ENCODE assay signal across 12 cellular contexts in genomic region chr3:52171577-52172261, GRCh38. TPM values are rescaled to one million over a fixed set of nuclear protein-coding genes. Genes with fewer than 3 reads are reported as not detected.
DNase-seq lines count a peak whose midpoint lies in the region; ATAC-seq, FAIRE-seq and TF ChIP-seq lines count a peak whose summit lies in the region.
"Had no signal": no experiment of that assay in that cellular context is flagged by ENCODE, and none has a peak within 500 bp of the region (broad histone marks: within the 10 kb centered on the region; RNA-seq: fewer than 3 reads in every experiment).

No MANE protein-coding gene starts in this region.

- no peaks in the 10 kb centered on the region for H3K79me1 ChIP-seq in H1 (ENCODE audit: low read depth, low read length)

- no peak overlapping the region; the same call in 1 of the 2 replicates for H4K8ac ChIP-seq in H1 (ENCODE audit: extremely low read depth, insufficient read depth, low read length)

- no peak for TF ChIP-seq POLR2A in H1 (IDR thresholded peaks at IDR 0.05; ENCODE audit: control extremely low read depth in 1 of 2, low read depth in 2 of 2, low read length in 2 of 2)
- TF ChIP-seq POLR2A in Peyer's patch (IDR thresholded peaks at IDR 0.05): no peak

- TF ChIP-seq CTCF in H1 (IDR thresholded peaks at IDR 0.05; ENCODE audit: control extremely low read depth in 1 of 3, insufficient read depth in 1 of 3, low read depth in 1 of 3, low read length in 3 of 3) (no peak), Peyer's patch (IDR thresholded peaks at IDR 0.05) (peak in 2 of 6 experiments; percentile 21 to 24), MM.1S (IDR thresholded peaks at IDR 0.05; ENCODE audit: low read length) (no peak)

- no peaks in the 10 kb centered on the region for H3K36me3 ChIP-seq in H1 (ENCODE audit: control insufficient read depth in 2 of 4, insufficient read depth in 4 of 4, low read length in 3 of 4)
- no peaks in the 10 kb centered on the region for H3K36me3 ChIP-seq in Peyer's patch
- no peaks in the 10 kb centered on the region for H3K36me3 ChIP-seq in MM.1S (replicated peaks; ENCODE audit: insufficient read depth, low read length)
- H3K36me3 ChIP-seq: right atrium auricular region had no signal

- no peak overlapping the region for H4K5ac ChIP-seq in H1 (ENCODE audit: insufficient read length, low read depth, low read length)

- no peaks in the 10 kb centered on the region for H3K9me3 ChIP-seq in H1 (ENCODE audit: insufficient read depth in 2 of 2, low read depth in 1 of 2, low read length in 1 of 2)
- no peaks in the 10 kb centered on the region for H3K9me3 ChIP-seq in Peyer's patch
- H3K9me3 ChIP-seq in MM.1S (replicated peaks; ENCODE audit: insufficient read depth, low read length): no peaks in the 10 kb centered on the region
- H3K9me3 ChIP-seq: right atrium auricular region had no signal

- no peak overlapping the region for H3K18ac ChIP-seq in H1 (ENCODE audit: extremely low read depth, low read length)

- no peak for TF ChIP-seq RAD21 in H1 (IDR thresholded peaks at IDR 0.05 in 1 of 2, conservative IDR thresholded peaks at IDR 0.05 in 1 of 2; ENCODE audit: low read depth in 2 of 2, low read length in 2 of 2)

- H3K79me2 ChIP-seq in H1 (ENCODE audit: control insufficient read depth in 1 of 2, insufficient read depth in 2 of 2, low read length in 2 of 2) (no peaks in the 10 kb centered on the region), MM.1S (ENCODE audit: low read length) (no peaks in the 10 kb centered on the region)

- DNase-seq in EH (ENCODE audit: low read depth): peak; percentile 61
- DNase-seq in RPMI7951 (ENCODE audit: low read depth): peak; percentile 37
- no peak for DNase-seq in H1 (ENCODE audit: low read depth in 1 of 2, low spot score in 2 of 2)
- DNase-seq in sciatic nerve (ENCODE audit: low spot score): no peak
- no peak for DNase-seq in stimulated activated naive CD4-positive, alpha-beta T cell treated with Interleukin-2 at 50 U/mL for 16 hours (lab: John Stamatoyannopoulos, UW)
- no peak for DNase-seq in Peyer's patch
- no peak for DNase-seq in MM.1S
- DNase-seq: activated CD4-positive, alpha-beta T cell treated with anti-CD3 and anti-CD28 coated beads, Interleukin-2, amount 10 ng/mL, durations not matched to agents 24 days and 14 days; effector CD8-positive, alpha-beta T cell had no signal

- H2BK20ac ChIP-seq in H1 (ENCODE audit: low read length): no peak overlapping the region

- H2BK120ac ChIP-seq in H1 (replicated peaks; ENCODE audit: low read depth, low read length): no peak overlapping the region

- H3K56ac ChIP-seq in H1 (replicated peaks; ENCODE audit: insufficient read length, low read depth, low read length): no peak overlapping the region

- intact Hi-C loops in sciatic nerve (cut with DNase I): no loop called here

- H2AK5ac ChIP-seq in H1 (ENCODE audit: low read depth, low read length): no peak overlapping the region

- peaks cover 5 to 7% (median 7%) of the 10 kb centered on the region in 4 experiments; a peak in 5 of 7 replicates for H3K4me1 ChIP-seq in H1 (replicated peaks in 1 of 4; ENCODE audit: control insufficient read depth in 3 of 4, insufficient read depth in 4 of 4, low read length in 3 of 4)
- no peaks in the 10 kb centered on the region for H3K4me1 ChIP-seq in Peyer's patch
- H3K4me1 ChIP-seq in MM.1S (ENCODE audit: low read length): no peaks in the 10 kb centered on the region
- H3K4me1 ChIP-seq: right atrium auricular region had no signal

- 77% methylated on average over 3 of the region's 3 CpGs; no CpG with 5 or more reads in 1 of the 2 experiments for WGBS in H1 (ENCODE audit: extremely low coverage in 1 of 2, insufficient coverage in 1 of 2, insufficient read length in 1 of 2, insufficient replicate concordance in 2 of 2, low coverage in 1 of 2, low lambda C conversion rate in 2 of 2, missing lambda C conversion rate in 1 of 2), 2 experiments

- peak overlapping the region; percentile 78 for H3K4ac ChIP-seq in H1 (replicated peaks; ENCODE audit: insufficient read length, low read depth, low read length)

- no peak for FAIRE-seq in H1 (lab: Jason Lieb, UNC)

- no peak overlapping the region for H2BK5ac ChIP-seq in H1 (ENCODE audit: low read depth, low read length)

- CTCF ChIA-PET in H1 (lab: Charles Lee; ENCODE audit: partially characterized antibody): interaction anchor here (1.0 to 4.4 kb wide), 11 partner anchors 9 to 213 kb away, joined by 3 to 26 read pairs (median 6); no protein-coding TSS in a partner anchor

- H3K23ac ChIP-seq in H1 (ENCODE audit: insufficient read length): no peak overlapping the region

- no peak overlapping the region for H3K14ac ChIP-seq in H1 (ENCODE audit: insufficient read length)

- POLR2A ChIA-PET in H1 (lab: Charles Lee; ENCODE audit: partially characterized antibody): interaction anchor here (1.0 to 1.2 kb wide), 2 partner anchors 10 to 176 kb away, joined by 3 read pairs; partner anchors contain the start of gene RPL29

- H4K20me1 ChIP-seq in H1 (replicated peaks in 1 of 2; ENCODE audit: control insufficient read depth in 1 of 2, insufficient read depth in 2 of 2, low read length in 2 of 2) (no peaks in the 10 kb centered on the region), MM.1S (ENCODE audit: insufficient read depth, low read length) (no peaks in the 10 kb centered on the region)

- H3K9ac ChIP-seq in H1 (replicated peaks in 1 of 4; ENCODE audit: extremely low read depth in 1 of 4, low read depth in 3 of 4, low read length in 3 of 4) (no peak overlapping the region), MM.1S (ENCODE audit: low read length) (no peak overlapping the region)

- H3K4me2 ChIP-seq in H1 (ENCODE audit: insufficient read depth in 1 of 2, low read depth in 2 of 2, low read length in 2 of 2) (no peak overlapping the region), MM.1S (ENCODE audit: low read depth, low read length) (no peak overlapping the region)

- H3K27ac ChIP-seq in H1 (ENCODE audit: low read depth, low read length): no peak overlapping the region
- no peak overlapping the region for H3K27ac ChIP-seq in Peyer's patch
- no peak overlapping the region for H3K27ac ChIP-seq in MM.1S (ENCODE audit: low read length)
- H3K27ac ChIP-seq: right atrium auricular region had no signal

- H2AFZ ChIP-seq in H1 (ENCODE audit: low read length) (no peak overlapping the region), MM.1S (ENCODE audit: low read length) (no peak overlapping the region)

- H3F3A ChIP-seq in MM.1S (ENCODE audit: insufficient read depth, low read length): no peaks in the 10 kb centered on the region

- TF ChIP-seq EP300 in H1 (IDR thresholded peaks at IDR 0.05; ENCODE audit: borderline replicate concordance in 1 of 2, low read depth in 2 of 2, low read length in 2 of 2): no peak

- H3K27me3 ChIP-seq in H1 (replicated peaks in 1 of 4; ENCODE audit: control insufficient read depth in 3 of 4, extremely low read depth in 1 of 4, insufficient read depth in 3 of 4, low read length in 3 of 4): no peaks in the 10 kb centered on the region; a peak in 2 of 7 replicates
- H3K27me3 ChIP-seq in Peyer's patch: no peaks in the 10 kb centered on the region
- H3K27me3 ChIP-seq in MM.1S (replicated peaks; ENCODE audit: insufficient read depth, low read length): no peaks in the 10 kb centered on the region
- H3K27me3 ChIP-seq: right atrium auricular region had no signal

- no peak overlapping the region for H2BK12ac ChIP-seq in H1 (ENCODE audit: low read depth, low read length)

- no peak overlapping the region for H4K91ac ChIP-seq in H1 (replicated peaks; ENCODE audit: insufficient read length, low read length)

- peak; percentile 16 for ATAC-seq in sciatic nerve
- ATAC-seq in HG03280 (IDR thresholded peaks at IDR 0.05; ENCODE audit: unreplicated experiment): no peak

- no peaks in the 10 kb centered on the region for H3K9me2 ChIP-seq in MM.1S (replicated peaks; ENCODE audit: insufficient read depth, low read length)

- H3K23me2 ChIP-seq in H1 (ENCODE audit: low read depth, low read length): no peaks in the 10 kb centered on the region

- no peak overlapping the region for H2BK15ac ChIP-seq in H1 (ENCODE audit: low read length)

- no peak overlapping the region for H3K4me3 ChIP-seq in H1 (ENCODE audit: extremely low read depth in 1 of 4, insufficient read depth in 2 of 4, low read depth in 3 of 4, low read length in 4 of 4)
- no peak overlapping the region for H3K4me3 ChIP-seq in Peyer's patch
- H3K4me3 ChIP-seq in MM.1S (ENCODE audit: low read length): no peak overlapping the region
- H3K4me3 ChIP-seq: right atrium auricular region had no signal

RNA-seq across cellular contexts. Expression of gene POC1A, which starts 17.5 kb away (rescaled TPM):
- total RNA-seq in RPMI7951 (2014; rRNA removed; shearing (Covaris generic)): 20.4 and 21.4 TPM in 2 replicates
- 35.7 and 39.2 TPM in 2 replicates for total RNA-seq in H1 (2021; fragmentation: NEBNext Ultra II Directional; extraction: Animal tissue kit (Norgen Biotek cat#: 25700))
- polyA plus RNA-seq in H1 (2011; rRNA removed): 35.7 and 44.9 TPM in 2 replicates
- 44.8 TPM for polyA plus RNA-seq in H1 (2011; cell fraction: cytosol; rRNA removed)
- 74.4 TPM for polyA plus RNA-seq in H1 (2011; cell fraction: nucleus; rRNA removed)
- 31.0 to 42.0 TPM (median 39.4 TPM) in 4 replicates for polyA plus RNA-seq in H1 (2012, experiment 1 of 2)
- 47.6 TPM for polyA plus RNA-seq in H1 (2012, experiment 2 of 2)
- polyA plus RNA-seq in H1 (2013, experiment 1 of 2): 18.4 TPM
- 19.2 TPM for polyA plus RNA-seq in H1 (2013, experiment 2 of 2)
- polyA minus RNA-seq in H1 (2011; rRNA and poly(A)+ RNA removed): 67.4 and 73.9 TPM in 2 replicates
- 26.2 TPM for polyA minus RNA-seq in H1 (2011; cell fraction: cytosol; rRNA and poly(A)+ RNA removed)
- 40.2 TPM for polyA minus RNA-seq in H1 (2011; cell fraction: nucleus; rRNA and poly(A)+ RNA removed)
- total RNA-seq in sciatic nerve: 2.1 TPM
- total RNA-seq in Peyer's patch: 1 to 10 TPM; 3.4 to 9.3 (median 6.5) TPM

RNA-seq across cellular contexts. Expression of gene ALAS1, which starts 26.2 kb away (rescaled TPM):
- 32.0 and 37.6 TPM in 2 replicates for total RNA-seq in RPMI7951 (2014; rRNA removed; shearing (Covaris generic))
- 45.2 and 45.9 TPM in 2 replicates for total RNA-seq in H1 (2021; fragmentation: NEBNext Ultra II Directional; extraction: Animal tissue kit (Norgen Biotek cat#: 25700))
- polyA plus RNA-seq in H1 (2011; rRNA removed): 84.4 and 87.7 TPM in 2 replicates
- 64.0 TPM for polyA plus RNA-seq in H1 (2011; cell fraction: cytosol; rRNA removed)
- polyA plus RNA-seq in H1 (2011; cell fraction: nucleus; rRNA removed): 66.4 TPM
- 57.7 to 63.5 TPM (median 60.7 TPM) in 4 replicates for polyA plus RNA-seq in H1 (2012, experiment 1 of 2)
- 49.0 TPM for polyA plus RNA-seq in H1 (2012, experiment 2 of 2)
- polyA plus RNA-seq in H1 (2013, experiment 1 of 2): 34.1 TPM
- 31.3 TPM for polyA plus RNA-seq in H1 (2013, experiment 2 of 2)
- polyA minus RNA-seq in H1 (2011; rRNA and poly(A)+ RNA removed): 57.3 and 64.7 TPM in 2 replicates
- polyA minus RNA-seq in H1 (2011; cell fraction: cytosol; rRNA and poly(A)+ RNA removed): 30.9 TPM
- polyA minus RNA-seq in H1 (2011; cell fraction: nucleus; rRNA and poly(A)+ RNA removed): 24.2 TPM
- total RNA-seq in sciatic nerve (39.1 TPM), Peyer's patch (10 to 100 TPM; 73.3 to 92.8 (median 89.8) TPM)

RNA-seq across cellular contexts. Expression of gene TLR9, which starts 53.7 kb away (rescaled TPM):
- not detected in 2 replicates for total RNA-seq in RPMI7951 (2014; rRNA removed; shearing (Covaris generic))
- not detected in 2 replicates for total RNA-seq in H1 (2021; fragmentation: NEBNext Ultra II Directional; extraction: Animal tissue kit (Norgen Biotek cat#: 25700))
- 0.05 and 0.06 TPM in 2 replicates for polyA plus RNA-seq in H1 (2011; rRNA removed)
- polyA plus RNA-seq in H1 (2011; cell fraction: cytosol; rRNA removed): not detected
- polyA plus RNA-seq in H1 (2011; cell fraction: nucleus; rRNA removed): not detected
- 0.08 to 0.11 TPM in 2 of 4 replicates, not detected in the others for polyA plus RNA-seq in H1 (2012, experiment 1 of 2)
- not detected for polyA plus RNA-seq in H1 (2012, experiment 2 of 2)
- not detected for polyA plus RNA-seq in H1 (2013, experiment 1 of 2)
- not detected for polyA plus RNA-seq in H1 (2013, experiment 2 of 2)
- 0.06 TPM in 1 of 2 replicates, not detected in the other for polyA minus RNA-seq in H1 (2011; rRNA and poly(A)+ RNA removed)
- polyA minus RNA-seq in H1 (2011; cell fraction: cytosol; rRNA and poly(A)+ RNA removed): not detected
- polyA minus RNA-seq in H1 (2011; cell fraction: nucleus; rRNA and poly(A)+ RNA removed): not detected
- total RNA-seq in sciatic nerve (1.1 TPM), Peyer's patch (1 to 10 TPM in 1 of 4 donors, under 1 TPM in 1, not detected in 2; 0.27 to 1.7 TPM)
- total RNA-seq: right atrium auricular region, SK-MEL-5 had no signal

Comparison
In these comparisons a context has a peak if more than half of its experiments do, and no peak if none do; other contexts are left out.
1. DNase-seq: peak in EH (single experiment) and RPMI7951 (single experiment); none in H1 (0 of 2), sciatic nerve (single experiment), stimulated activated naive CD4-positive, alpha-beta T cell treated with Interleukin-2 at 50 U/mL for 16 hours (single experiment), Peyer's patch (0 of 3) and MM.1S (single experiment).